ENCODE assay signal across 12 cellular contexts in the genomic region with DNA sequence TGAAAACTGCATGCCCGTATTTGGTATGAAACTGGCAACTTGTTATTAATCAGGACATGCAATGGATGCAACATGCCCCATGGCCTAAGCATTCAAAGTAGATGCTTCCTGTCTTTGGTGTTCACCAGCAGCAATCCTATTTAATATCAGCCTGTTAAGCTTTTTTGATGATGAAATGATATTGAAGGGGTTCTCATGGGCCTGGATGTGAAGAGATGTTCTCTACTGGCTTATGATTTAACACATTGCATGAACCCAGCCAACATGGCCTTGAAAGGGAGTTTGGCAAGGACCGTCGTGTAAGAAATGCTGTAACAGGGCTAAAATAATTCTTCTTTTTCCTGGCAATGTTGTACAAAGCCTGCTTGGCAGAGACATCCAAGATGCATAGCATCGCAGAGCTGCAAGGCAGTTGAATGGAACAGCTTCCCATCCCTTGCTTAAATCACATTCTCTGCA.
DNase-seq lines count a peak whose midpoint lies in the region; ATAC-seq lines count a peak whose summit lies in the region.
"Had no signal": no experiment of that assay in that cellular context is flagged by ENCODE, and none has a peak within 500 bp of the region (broad histone marks: within the 10 kb centered on the region; RNA-seq: fewer than 3 reads in every experiment).

No MANE protein-coding gene starts in this region.

- H3K27ac Mint-ChIP-seq in activated T-helper 17 cell treated with anti-CD3 and anti-CD28 coated beads, Interleukin-2, amount 50 U/mL, for 72 hours, result peak overlapping the region; percentile 64
- H3K27ac Mint-ChIP-seq: H9 had no signal

- peaks cover 94% of the 10 kb centered on the region for H3K36me3 Mint-ChIP-seq in activated T-helper 17 cell treated with anti-CD3 and anti-CD28 coated beads, Interleukin-2, amount 50 U/mL, for 72 hours (ENCODE audit: low read depth)

- intact Hi-C loops in Right ventricle myocardium superior (cut with DNase I) (loop anchor here (10.0 kb wide), 1 partner anchor 108 kb away; no protein-coding TSS in a partner anchor), sciatic nerve (cut with DNase I) (no loop called here)

- DNase-seq in GM04503 (ENCODE audit: low read depth) (peak; percentile 41), Right ventricle myocardium superior (no peak), sciatic nerve (ENCODE audit: low spot score) (no peak)
- DNase-seq: H9; KBM-7; PC-9; stimulated activated CD4-positive, alpha-beta T cell treated with anti-CD3 and anti-CD28 coated beads, Interleukin-2, amount 100 ng/mL, for 24 hours had no signal

- ATAC-seq in activated T-helper 17 cell treated with anti-CD3 and anti-CD28 coated beads, Interleukin-2, amount 50 U/mL, for 72 hours (replicated peaks), result no peak
- ATAC-seq in Right ventricle myocardium superior (ENCODE audit: poor library complexity), result peak; percentile 32
- ATAC-seq in sciatic nerve, result peak; percentile 77
- ATAC-seq in GM18519 (IDR thresholded peaks at IDR 0.05; ENCODE audit: low FRiP score, unreplicated experiment), result no peak
- ATAC-seq in HG03139 (IDR thresholded peaks at IDR 0.05; ENCODE audit: unreplicated experiment), result no peak
- ATAC-seq in GM19023 (IDR thresholded peaks at IDR 0.05; ENCODE audit: unreplicated experiment), result no peak
- no peak for ATAC-seq in HG03108 (IDR thresholded peaks at IDR 0.05; ENCODE audit: unreplicated experiment)

- H3K4me3 Mint-ChIP-seq in activated T-helper 17 cell treated with anti-CD3 and anti-CD28 coated beads, Interleukin-2, amount 50 U/mL, for 72 hours, result peak overlapping the region; percentile 53
- H3K4me3 Mint-ChIP-seq: H9 had no signal

- peaks cover 40% of the 10 kb centered on the region for H3K4me1 Mint-ChIP-seq in activated T-helper 17 cell treated with anti-CD3 and anti-CD28 coated beads, Interleukin-2, amount 50 U/mL, for 72 hours
- H3K4me1 Mint-ChIP-seq: H9 had no signal

- no peaks in the 10 kb centered on the region for H3K27me3 Mint-ChIP-seq in activated T-helper 17 cell treated with anti-CD3 and anti-CD28 coated beads, Interleukin-2, amount 50 U/mL, for 72 hours

- H3K9me3 Mint-ChIP-seq in activated T-helper 17 cell treated with anti-CD3 and anti-CD28 coated beads, Interleukin-2, amount 50 U/mL, for 72 hours, result no peaks in the 10 kb centered on the region
- H3K9me3 Mint-ChIP-seq: H9 had no signal

Comparison
In these comparisons a context has a peak if more than half of its experiments do, and no peak if none do; other contexts are left out.
1. ATAC-seq: peak in Right ventricle myocardium superior (single experiment) and sciatic nerve (single experiment); none in activated T-helper 17 cell treated with anti-CD3 and anti-CD28 coated beads, Interleukin-2, amount 50 U/mL, for 72 hours (single experiment), GM18519 (single experiment), HG03139 (single experiment), GM19023 (single experiment) and HG03108 (single experiment).